ENCODE assay signal across 1 cellular context in genomic region chr6:157428418-157429202, GRCh38.
A peak's percentile ranks its signal among the peaks of the same experiment; 100 is the strongest.
TF ChIP-seq lines count a peak whose summit lies in the region.

No MANE protein-coding gene starts in this region.

TF ChIP-seq in K562, 482 proteins besides CTCF, POLR2A, EP300 and RAD21 (continued from another document and continues in another):
- TF ChIP-seq, protein P1, sequence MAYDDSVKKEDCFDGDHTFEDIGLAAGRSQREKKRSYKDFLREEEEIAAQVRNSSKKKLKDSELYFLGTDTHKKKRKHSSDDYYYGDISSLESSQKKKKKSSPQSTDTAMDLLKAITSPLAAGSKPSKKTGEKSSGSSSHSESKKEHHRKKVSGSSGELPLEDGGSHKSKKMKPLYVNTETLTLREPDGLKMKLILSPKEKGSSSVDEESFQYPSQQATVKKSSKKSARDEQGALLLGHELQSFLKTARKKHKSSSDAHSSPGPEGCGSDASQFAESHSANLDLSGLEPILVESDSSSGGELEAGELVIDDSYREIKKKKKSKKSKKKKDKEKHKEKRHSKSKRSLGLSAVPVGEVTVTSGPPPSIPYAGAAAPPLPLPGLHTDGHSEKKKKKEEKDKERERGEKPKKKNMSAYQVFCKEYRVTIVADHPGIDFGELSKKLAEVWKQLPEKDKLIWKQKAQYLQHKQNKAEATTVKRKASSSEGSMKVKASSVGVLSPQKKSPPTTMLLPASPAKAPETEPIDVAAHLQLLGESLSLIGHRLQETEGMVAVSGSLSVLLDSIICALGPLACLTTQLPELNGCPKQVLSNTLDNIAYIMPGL (CRISPR knock-in tag; IDR thresholded peaks at IDR 0.05), result no peak
- no peak for TF ChIP-seq RBFOX2 (IDR thresholded peaks at IDR 0.05; ENCODE audit: low read depth, low read length)
- TF ChIP-seq KDM2B (CRISPR knock-in tag; IDR thresholded peaks at IDR 0.05), result no peak
- TF ChIP-seq, protein P2, sequence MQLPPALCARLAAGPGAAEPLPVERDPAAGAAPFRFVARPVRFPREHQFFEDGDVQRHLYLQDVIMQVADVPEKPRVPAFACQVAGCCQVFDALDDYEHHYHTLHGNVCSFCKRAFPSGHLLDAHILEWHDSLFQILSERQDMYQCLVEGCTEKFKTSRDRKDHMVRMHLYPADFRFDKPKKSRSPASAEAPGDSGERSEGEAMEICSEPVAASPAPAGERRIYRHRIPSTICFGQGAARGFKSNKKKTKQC (CRISPR knock-in tag; IDR thresholded peaks at IDR 0.05), result no peak
- no peak for TF ChIP-seq XRCC3 (IDR thresholded peaks at IDR 0.05)
- TF ChIP-seq MEIS2 (IDR thresholded peaks at IDR 0.05; ENCODE audit: partially characterized antibody), result peak; percentile 85
- no peak for TF ChIP-seq GATAD2A (IDR thresholded peaks at IDR 0.05)
- no peak for TF ChIP-seq ETV5 (CRISPR knock-in tag; IDR thresholded peaks at IDR 0.05; ENCODE audit: low read depth)
- TF ChIP-seq ZNF134 (CRISPR knock-in tag; conservative IDR thresholded peaks at IDR 0.05), result no peak
- TF ChIP-seq E4F1 (CRISPR knock-in tag; IDR thresholded peaks at IDR 0.05; ENCODE audit: borderline replicate concordance), result no peak
- TF ChIP-seq, protein P3, sequence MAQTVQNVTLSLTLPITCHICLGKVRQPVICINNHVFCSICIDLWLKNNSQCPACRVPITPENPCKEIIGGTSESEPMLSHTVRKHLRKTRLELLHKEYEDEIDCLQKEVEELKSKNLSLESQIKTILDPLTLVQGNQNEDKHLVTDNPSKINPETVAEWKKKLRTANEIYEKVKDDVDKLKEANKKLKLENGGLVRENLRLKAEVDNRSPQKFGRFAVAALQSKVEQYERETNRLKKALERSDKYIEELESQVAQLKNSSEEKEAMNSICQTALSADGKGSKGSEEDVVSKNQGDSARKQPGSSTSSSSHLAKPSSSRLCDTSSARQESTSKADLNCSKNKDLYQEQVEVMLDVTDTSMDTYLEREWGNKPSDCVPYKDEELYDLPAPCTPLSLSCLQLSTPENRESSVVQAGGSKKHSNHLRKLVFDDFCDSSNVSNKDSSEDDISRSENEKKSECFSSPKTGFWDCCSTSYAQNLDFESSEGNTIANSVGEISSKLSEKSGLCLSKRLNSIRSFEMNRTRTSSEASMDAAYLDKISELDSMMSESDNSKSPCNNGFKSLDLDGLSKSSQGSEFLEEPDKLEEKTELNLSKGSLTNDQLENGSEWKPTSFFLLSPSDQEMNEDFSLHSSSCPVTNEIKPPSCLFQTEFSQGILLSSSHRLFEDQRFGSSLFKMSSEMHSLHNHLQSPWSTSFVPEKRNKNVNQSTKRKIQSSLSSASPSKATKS (CRISPR knock-in tag; IDR thresholded peaks at IDR 0.05), result no peak
- no peak for TF ChIP-seq U2AF2 (optimal IDR thresholded peaks at IDR 0.05; ENCODE audit: low read depth, low read length)
- TF ChIP-seq ADNP (tag; IDR thresholded peaks at IDR 0.05), result no peak
- no peak for TF ChIP-seq MBD2 (IDR thresholded peaks at IDR 0.05; ENCODE audit: borderline replicate concordance, low read depth)
- no peak for TF ChIP-seq GABPB2 (CRISPR knock-in tag; conservative IDR thresholded peaks at IDR 0.05)
- TF ChIP-seq TBP (optimal IDR thresholded peaks at IDR 0.05; ENCODE audit: low read depth, low read length), result no peak
- TF ChIP-seq, protein P4, sequence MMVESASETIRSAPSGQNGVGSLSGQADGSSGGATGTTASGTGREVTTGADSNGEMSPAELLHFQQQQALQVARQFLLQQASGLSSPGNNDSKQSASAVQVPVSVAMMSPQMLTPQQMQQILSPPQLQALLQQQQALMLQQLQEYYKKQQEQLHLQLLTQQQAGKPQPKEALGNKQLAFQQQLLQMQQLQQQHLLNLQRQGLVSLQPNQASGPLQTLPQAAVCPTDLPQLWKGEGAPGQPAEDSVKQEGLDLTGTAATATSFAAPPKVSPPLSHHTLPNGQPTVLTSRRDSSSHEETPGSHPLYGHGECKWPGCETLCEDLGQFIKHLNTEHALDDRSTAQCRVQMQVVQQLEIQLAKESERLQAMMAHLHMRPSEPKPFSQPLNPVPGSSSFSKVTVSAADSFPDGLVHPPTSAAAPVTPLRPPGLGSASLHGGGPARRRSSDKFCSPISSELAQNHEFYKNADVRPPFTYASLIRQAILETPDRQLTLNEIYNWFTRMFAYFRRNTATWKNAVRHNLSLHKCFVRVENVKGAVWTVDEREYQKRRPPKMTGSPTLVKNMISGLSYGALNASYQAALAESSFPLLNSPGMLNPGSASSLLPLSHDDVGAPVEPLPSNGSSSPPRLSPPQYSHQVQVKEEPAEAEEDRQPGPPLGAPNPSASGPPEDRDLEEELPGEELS (CRISPR knock-in tag; IDR thresholded peaks at IDR 0.05; ENCODE audit: borderline replicate concordance), result no peak
- no peak for TF ChIP-seq ZFP36 (IDR thresholded peaks at IDR 0.05; ENCODE audit: low read depth, low read length, partially characterized antibody)
- no peak for TF ChIP-seq ZZZ3 (IDR thresholded peaks at IDR 0.05)
- TF ChIP-seq ZNF175 (CRISPR knock-in tag; IDR thresholded peaks at IDR 0.05; ENCODE audit: low read depth), result no peak
- no peak for TF ChIP-seq KAT2B (IDR thresholded peaks at IDR 0.05; ENCODE audit: low read depth, low read length)
- no peak for TF ChIP-seq ELF1 (tag; IDR thresholded peaks at IDR 0.05)
- TF ChIP-seq DDX20 (tag; IDR thresholded peaks at IDR 0.05; ENCODE audit: low read depth), result no peak
- no peak for TF ChIP-seq SRSF7 (optimal IDR thresholded peaks at IDR 0.05; ENCODE audit: low read depth, low read length)
- TF ChIP-seq, protein P5, sequence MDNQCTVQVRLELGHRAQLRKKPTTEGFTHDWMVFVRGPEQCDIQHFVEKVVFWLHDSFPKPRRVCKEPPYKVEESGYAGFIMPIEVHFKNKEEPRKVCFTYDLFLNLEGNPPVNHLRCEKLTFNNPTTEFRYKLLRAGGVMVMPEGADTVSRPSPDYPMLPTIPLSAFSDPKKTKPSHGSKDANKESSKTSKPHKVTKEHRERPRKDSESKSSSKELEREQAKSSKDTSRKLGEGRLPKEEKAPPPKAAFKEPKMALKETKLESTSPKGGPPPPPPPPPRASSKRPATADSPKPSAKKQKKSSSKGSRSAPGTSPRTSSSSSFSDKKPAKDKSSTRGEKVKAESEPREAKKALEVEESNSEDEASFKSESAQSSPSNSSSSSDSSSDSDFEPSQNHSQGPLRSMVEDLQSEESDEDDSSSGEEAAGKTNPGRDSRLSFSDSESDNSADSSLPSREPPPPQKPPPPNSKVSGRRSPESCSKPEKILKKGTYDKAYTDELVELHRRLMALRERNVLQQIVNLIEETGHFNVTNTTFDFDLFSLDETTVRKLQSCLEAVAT (IDR thresholded peaks at IDR 0.05), result no peak
- TF ChIP-seq MECOM (CRISPR knock-in tag; IDR thresholded peaks at IDR 0.05), result 0 out of 2 replicates have a peak, but pooled peaks have one; percentile 49
- no peak for TF ChIP-seq SMAD3 (CRISPR knock-in tag; conservative IDR thresholded peaks at IDR 0.05)
- no peak for TF ChIP-seq TAL1 (IDR thresholded peaks at IDR 0.05)
- peak; percentile 32; the same call in 1 of the 2 replicates for TF ChIP-seq MAFG (tag; conservative IDR thresholded peaks at IDR 0.05)
- no peak for TF ChIP-seq RBM25 (IDR thresholded peaks at IDR 0.05; ENCODE audit: low read depth, low read length, severe bottlenecking)
- TF ChIP-seq, protein P6, sequence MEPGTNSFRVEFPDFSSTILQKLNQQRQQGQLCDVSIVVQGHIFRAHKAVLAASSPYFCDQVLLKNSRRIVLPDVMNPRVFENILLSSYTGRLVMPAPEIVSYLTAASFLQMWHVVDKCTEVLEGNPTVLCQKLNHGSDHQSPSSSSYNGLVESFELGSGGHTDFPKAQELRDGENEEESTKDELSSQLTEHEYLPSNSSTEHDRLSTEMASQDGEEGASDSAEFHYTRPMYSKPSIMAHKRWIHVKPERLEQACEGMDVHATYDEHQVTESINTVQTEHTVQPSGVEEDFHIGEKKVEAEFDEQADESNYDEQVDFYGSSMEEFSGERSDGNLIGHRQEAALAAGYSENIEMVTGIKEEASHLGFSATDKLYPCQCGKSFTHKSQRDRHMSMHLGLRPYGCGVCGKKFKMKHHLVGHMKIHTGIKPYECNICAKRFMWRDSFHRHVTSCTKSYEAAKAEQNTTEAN (CRISPR knock-in tag; IDR thresholded peaks at IDR 0.05), result no peak
- TF ChIP-seq TEAD4 (IDR thresholded peaks at IDR 0.05; ENCODE audit: low read length), result peak; percentile 46; the same call in 1 of the 2 replicates
- TF ChIP-seq TEAD4 (CRISPR knock-in tag; IDR thresholded peaks at IDR 0.05; ENCODE audit: borderline replicate concordance), result no peak
- no peak for TF ChIP-seq POLR3G (IDR thresholded peaks at IDR 0.05; ENCODE audit: extremely low read depth, insufficient read length, insufficient replicate concordance)
- TF ChIP-seq ATF4 (CRISPR knock-in tag; IDR thresholded peaks at IDR 0.05), result no peak
- no peak for TF ChIP-seq MTA3 (IDR thresholded peaks at IDR 0.05; ENCODE audit: borderline replicate concordance)
- TF ChIP-seq HLTF (IDR thresholded peaks at IDR 0.05), result no peak
- TF ChIP-seq SRSF9 (IDR thresholded peaks at IDR 0.05; ENCODE audit: borderline replicate concordance, low read depth, low read length), result no peak
- TF ChIP-seq YBX1 (IDR thresholded peaks at IDR 0.05), result no peak
- no peak for TF ChIP-seq NCOA2 (IDR thresholded peaks at IDR 0.05; ENCODE audit: partially characterized antibody in 2 of 2)
- TF ChIP-seq STAT5B (CRISPR knock-in tag; IDR thresholded peaks at IDR 0.05), result no peak
- TF ChIP-seq TAF1 (IDR thresholded peaks at IDR 0.05; ENCODE audit: control insufficient read depth, extremely low read depth, insufficient read depth, low read length, severe bottlenecking), result no peak
- no peak for TF ChIP-seq RBM39 (optimal IDR thresholded peaks at IDR 0.05; ENCODE audit: low read depth, low read length)
- no peak for TF ChIP-seq HNRNPH1 (optimal IDR thresholded peaks at IDR 0.05; ENCODE audit: low read depth, low read length)
- no peak for TF ChIP-seq ZNF24 (IDR thresholded peaks at IDR 0.05)
- no peak for TF ChIP-seq ZNF384 (IDR thresholded peaks at IDR 0.05; ENCODE audit: low read depth, low read length)
- no peak for TF ChIP-seq HDAC3 (IDR thresholded peaks at IDR 0.05; ENCODE audit: borderline replicate concordance, partially characterized antibody)
- TF ChIP-seq ZBTB2 (IDR thresholded peaks at IDR 0.05), result 0 out of 2 replicates have a peak, but pooled peaks have one; percentile 24
- no peak for TF ChIP-seq ZNF644 (tag; IDR thresholded peaks at IDR 0.05; ENCODE audit: low read depth)
- peak in 1 of 2 experiments; percentile 39; a peak in 3 of 4 replicates for TF ChIP-seq KDM1A (IDR thresholded peaks at IDR 0.05)
- no peak for TF ChIP-seq ZNF668 (CRISPR knock-in tag; IDR thresholded peaks at IDR 0.05)
- peak in 1 of 2 experiments; percentile 84; a peak in 2 of 4 replicates for TF ChIP-seq RCOR1 (IDR thresholded peaks at IDR 0.05; ENCODE audit: borderline replicate concordance in 1 of 2, low read depth in 2 of 2, low read length in 2 of 2)
- no peak for TF ChIP-seq ZNF561 (CRISPR knock-in tag; conservative IDR thresholded peaks at IDR 0.05)
- no peak for TF ChIP-seq ATF1 (CRISPR knock-in tag; IDR thresholded peaks at IDR 0.05)
- no peak for TF ChIP-seq ATF1 (tag; IDR thresholded peaks at IDR 0.05)
- TF ChIP-seq TCF7L2 (IDR thresholded peaks at IDR 0.05; ENCODE audit: low read depth, low read length), result no peak
- no peak for TF ChIP-seq RFX1 (IDR thresholded peaks at IDR 0.05)
